11 cellular contexts compared by ENCODE assay signal in genomic region chr1:162905759-162906158, GRCh38. TPM values are rescaled to one million over a fixed set of nuclear protein-coding genes. Genes with fewer than 3 reads are reported as not detected.
DNase-seq lines count a peak whose midpoint lies in the region; TF ChIP-seq lines count a peak whose summit lies in the region.
"Had no signal": no experiment of that assay in that cellular context is flagged by ENCODE, and none has a peak within 500 bp of the region (broad histone marks: within the 10 kb centered on the region; RNA-seq: fewer than 3 reads in every experiment).

No MANE protein-coding gene starts in this region.

- peak overlapping the region; percentile 41 for H3K4me2 ChIP-seq in osteoblast (ENCODE audit: insufficient read depth, low read length)

- peak overlapping the region; percentile 75 for H3K27ac ChIP-seq in osteoblast (ENCODE audit: low read depth, low read length)
- H3K27ac ChIP-seq in colonic mucosa, result no peak overlapping the region
- H3K27ac ChIP-seq: parathyroid adenoma had no signal

- H3K79me2 ChIP-seq in osteoblast (ENCODE audit: insufficient read depth, low read length), result no peaks in the 10 kb centered on the region
- H3K79me2 ChIP-seq: parathyroid adenoma had no signal

- H2AFZ ChIP-seq in osteoblast (ENCODE audit: low read length), result no peak overlapping the region
- H2AFZ ChIP-seq: parathyroid adenoma had no signal

- H3K36me3 ChIP-seq in osteoblast (ENCODE audit: insufficient read depth, low read length) (no peaks in the 10 kb centered on the region), colonic mucosa (no peaks in the 10 kb centered on the region)

- no peaks in the 10 kb centered on the region for H3K27me3 ChIP-seq in osteoblast (ENCODE audit: insufficient read depth, low read length)
- H3K27me3 ChIP-seq in colonic mucosa, result no peaks in the 10 kb centered on the region

- intact Hi-C loops in colonic mucosa (cut with DNase I), result no loop called here

- no peaks in the 10 kb centered on the region for H4K20me1 ChIP-seq in osteoblast (ENCODE audit: insufficient read depth, low read length)

- peaks cover 48% of the 10 kb centered on the region for H3K4me1 ChIP-seq in osteoblast (ENCODE audit: insufficient read depth, low read length)
- no peaks in the 10 kb centered on the region for H3K4me1 ChIP-seq in colonic mucosa
- H3K4me1 ChIP-seq: parathyroid adenoma had no signal

- TF ChIP-seq CTCF in osteoblast (IDR thresholded peaks at IDR 0.05; ENCODE audit: extremely low read depth, low read depth, low read length) (no peak), colonic mucosa (IDR thresholded peaks at IDR 0.05) (no peak)

- H3K9me3 ChIP-seq in osteoblast (ENCODE audit: low read depth, low read length) (no peaks in the 10 kb centered on the region), colonic mucosa (no peaks in the 10 kb centered on the region)

- DNase-seq in DMS53 treated with DMSO at 0.1 percent for 48 hours (lab: John Stamatoyannopoulos, UW; ENCODE audit: unreplicated experiment) (peak; percentile 80), NCI-H146 treated with DMSO at 0.1 percent for 48 hours (lab: John Stamatoyannopoulos, UW; ENCODE audit: unreplicated experiment) (peak; percentile 36), dermis blood vessel endothelial cell (peak; percentile 54), osteoblast (ENCODE audit: insufficient read length, low spot score, missing footprints) (no peak), hypothalamus (lab: John Stamatoyannopoulos, UW) (no peak), CD1c-positive myeloid dendritic cell (ENCODE audit: extremely low spot score) (no peak), colonic mucosa (no peak), retina (no peak)
- DNase-seq: activated CD4-positive, alpha-beta memory T cell treated with anti-CD3 and anti-CD28 coated beads, Interleukin-2, amount 10 ng/mL, durations not matched to agents 7 days and 5 days; anterior cingulate cortex had no signal

- no peak overlapping the region for H3K9ac ChIP-seq in colonic mucosa (ENCODE audit: low read depth in 2 of 2, low read length in 2 of 2)
- H3K9ac ChIP-seq: parathyroid adenoma had no signal

- H3K4me3 ChIP-seq in osteoblast (ENCODE audit: insufficient read depth, low read length) (no peak overlapping the region), colonic mucosa (no peak overlapping the region)

RNA-seq across cellular contexts. Expression of gene CCDC190, which starts 44.8 kb away (rescaled TPM):
- 0.05 TPM in 1 of 2 replicates, not detected in the other for total RNA-seq in dermis blood vessel endothelial cell
- 0.88 and 1.1 TPM in 2 replicates for total RNA-seq in osteoblast
- not detected for total RNA-seq in colonic mucosa
- total RNA-seq: activated CD4-positive, alpha-beta memory T cell treated with anti-CD3 and anti-CD28 coated beads, Interleukin-2, amount 10 ng/mL, durations not matched to agents 7 days and 5 days had no signal

Comparison
In these comparisons a context has a peak if more than half of its experiments do, and no peak if none do; other contexts are left out.
1. DNase-seq: peak in DMS53 treated with DMSO at 0.1 percent for 48 hours (single experiment), NCI-H146 treated with DMSO at 0.1 percent for 48 hours (single experiment) and dermis blood vessel endothelial cell (single experiment); none in osteoblast (single experiment), hypothalamus (0 of 51), CD1c-positive myeloid dendritic cell (single experiment), colonic mucosa (single experiment) and retina (single experiment).